In the genomic region with DNA sequence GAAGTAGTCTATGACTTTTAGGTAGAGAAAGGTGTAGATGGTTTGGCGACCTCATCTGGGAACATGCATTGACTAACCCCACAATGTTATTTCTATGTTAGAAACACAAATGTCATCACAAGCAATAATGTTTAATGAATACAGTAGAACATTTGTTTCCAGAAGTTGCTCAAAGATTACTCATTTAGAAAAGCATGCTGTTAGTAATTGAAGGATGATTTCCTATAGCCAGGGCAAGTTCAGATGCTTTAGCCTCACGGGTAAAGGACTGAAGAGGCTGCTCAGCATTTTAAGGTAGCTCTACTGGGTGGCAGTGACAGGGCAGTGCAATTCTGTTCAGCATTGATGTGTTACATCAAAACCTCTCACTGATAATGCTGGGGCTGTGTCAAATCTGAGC, we compare ENCODE assay signal across 16 cellular contexts.
A peak's percentile ranks its signal among the peaks of the same experiment; 100 is the strongest.
DNase-seq lines count a peak whose midpoint lies in the region; ATAC-seq and TF ChIP-seq lines count a peak whose summit lies in the region.
"Had no signal": no experiment of that assay in that cellular context is flagged by ENCODE, and none has a peak within 500 bp of the region (broad histone marks: within the 10 kb centered on the region; RNA-seq: fewer than 3 reads in every experiment).

No MANE protein-coding gene starts in this region.

- peak overlapping the region; percentile 37 for H3K4me2 ChIP-seq in smooth muscle cell
- H3K4me2 ChIP-seq: BLaER1 had no signal

- peak overlapping the region; percentile 42 for H3K27ac ChIP-seq in smooth muscle cell (ENCODE audit: low read depth)
- H3K27ac ChIP-seq: BLaER1 had no signal

- H4K20me1 ChIP-seq in smooth muscle cell (ENCODE audit: low read depth) = no peaks in the 10 kb centered on the region
- H4K20me1 ChIP-seq: BLaER1 had no signal

- in situ Hi-C loops in HAP-1 (cut with MboI; ENCODE audit: low sequenced_read_pairs) = no loop called here

- no peaks in the 10 kb centered on the region for H3F3A ChIP-seq in smooth muscle cell (ENCODE audit: low read depth)

- H3K36me3 ChIP-seq in smooth muscle cell (ENCODE audit: low read depth) (no peaks in the 10 kb centered on the region), HAP-1 (replicated peaks) (no peaks in the 10 kb centered on the region)
- H3K36me3 ChIP-seq: BLaER1 had no signal

- no peaks in the 10 kb centered on the region for H3K9me3 ChIP-seq in smooth muscle cell (replicated peaks; ENCODE audit: low read depth)
- H3K9me3 ChIP-seq in HAP-1 = no peaks in the 10 kb centered on the region
- H3K9me3 ChIP-seq: BLaER1 had no signal

- no peaks in the 10 kb centered on the region for H3K4me1 Mint-ChIP-seq in activated T-cell treated with anti-CD3 and anti-CD28 coated beads, Interleukin-2, amount 50 U/mL, for 72 hours (ENCODE audit: low read depth)

- H3K79me2 ChIP-seq in smooth muscle cell (ENCODE audit: low read depth) = no peaks in the 10 kb centered on the region

- no peaks in the 10 kb centered on the region for H3K4me1 ChIP-seq in smooth muscle cell (ENCODE audit: low read depth)
- peaks cover 3% of the 10 kb centered on the region for H3K4me1 ChIP-seq in HAP-1

- DNase-seq in COLO829 (ENCODE audit: low spot score) (peak; percentile 82), amniotic epithelial cell (ENCODE audit: low read depth) (peak; percentile 25), fibroblast of mammary gland (ENCODE audit: low read depth) (peak; percentile 34), smooth muscle cell (lab: John Stamatoyannopoulos, UW; ENCODE audit: unreplicated experiment) (no peak), HAP-1 (ENCODE audit: low spot score in 2 of 2) (no peak)
- no peak for DNase-seq in activated T-cell treated with anti-CD3 and anti-CD28 coated beads, Interleukin-2, amount 50 U/mL, for 72 hours
- no peak for DNase-seq in activated CD4-positive, alpha-beta T cell treated with anti-CD3 and anti-CD28 coated beads, Interleukin-2, amount 50 U/mL, for 1 hour
- DNase-seq: COR-L47, DMS153, EL, H7, MV-4-11, NCI-H2029 treated with DMSO at 0.1 percent for 48 hours, NCI-H510A treated with DMSO at 0.1 percent for 48 hours, SIG-M5 had no signal

- no peaks in the 10 kb centered on the region for H3K36me3 Mint-ChIP-seq in activated T-cell treated with anti-CD3 and anti-CD28 coated beads, Interleukin-2, amount 50 U/mL, for 72 hours (ENCODE audit: insufficient read depth in 2 of 2)

- TF ChIP-seq CTCF in fibroblast of mammary gland (conservative IDR thresholded peaks at IDR 0.05; ENCODE audit: control insufficient read depth, insufficient read depth, low read depth, low read length) (no peak), smooth muscle cell (IDR thresholded peaks at IDR 0.05; ENCODE audit: borderline replicate concordance, insufficient read depth, poor library complexity, severe bottlenecking) (no peak)

- ATAC-seq in activated T-cell treated with anti-CD3 and anti-CD28 coated beads, Interleukin-2, amount 50 U/mL, for 72 hours (replicated peaks in 1 of 2) = no peak

- 55% methylated on average over 2 of the region's 2 CpGs for WGBS in smooth muscle cell (ENCODE audit: low lambda C conversion rate)

- H3K9me3 Mint-ChIP-seq in activated T-cell treated with anti-CD3 and anti-CD28 coated beads, Interleukin-2, amount 50 U/mL, for 72 hours = peaks cover 0 to 5% of the 10 kb centered on the region in 2 donors

- no peak overlapping the region for H3K4me3 ChIP-seq in fibroblast of mammary gland (ENCODE audit: control insufficient read depth, low read depth, low read length)
- no peak overlapping the region for H3K4me3 ChIP-seq in smooth muscle cell
- no peak overlapping the region for H3K4me3 ChIP-seq in HAP-1
- H3K4me3 ChIP-seq: BLaER1 had no signal

- no peak overlapping the region for H2AFZ ChIP-seq in smooth muscle cell (ENCODE audit: low read depth)

- no peak overlapping the region for H3K27ac Mint-ChIP-seq in activated T-cell treated with anti-CD3 and anti-CD28 coated beads, Interleukin-2, amount 50 U/mL, for 72 hours

- H3K4me3 Mint-ChIP-seq in activated T-cell treated with anti-CD3 and anti-CD28 coated beads, Interleukin-2, amount 50 U/mL, for 72 hours = no peak overlapping the region

- H3K9ac ChIP-seq in smooth muscle cell (ENCODE audit: low read depth) = no peak overlapping the region
- H3K9ac ChIP-seq: BLaER1 had no signal

- H3K27me3 ChIP-seq in smooth muscle cell (ENCODE audit: low read depth) = no peaks in the 10 kb centered on the region
- no peaks in the 10 kb centered on the region for H3K27me3 ChIP-seq in HAP-1 (ENCODE audit: low read depth)
- H3K27me3 ChIP-seq: BLaER1 had no signal

- H3K27me3 Mint-ChIP-seq in activated T-cell treated with anti-CD3 and anti-CD28 coated beads, Interleukin-2, amount 50 U/mL, for 72 hours (ENCODE audit: low read depth) = no peaks in the 10 kb centered on the region

Comparison
In these comparisons a context has a peak if more than half of its experiments do, and no peak if none do; other contexts are left out.
1. DNase-seq: peak in COLO829 (single experiment), amniotic epithelial cell (single experiment) and fibroblast of mammary gland (single experiment); none in smooth muscle cell (single experiment), activated T-cell treated with anti-CD3 and anti-CD28 coated beads, Interleukin-2, amount 50 U/mL, for 72 hours (0 of 2), HAP-1 (0 of 2) and activated CD4-positive, alpha-beta T cell treated with anti-CD3 and anti-CD28 coated beads, Interleukin-2, amount 50 U/mL, for 1 hour (single experiment).